In genomic region chr5:81269751-81270686, GRCh38 we compare ENCODE assay signal across 1 cellular context.
TF ChIP-seq lines count a peak whose summit lies in the region.

No MANE protein-coding gene starts in this region.

TF ChIP-seq in HEK293, 187 proteins besides CTCF, POLR2A, EP300 and RAD21 (continued from another document and continues in another):
- no peak for TF ChIP-seq ZNF518A (tag by site-specific recombination; conservative IDR thresholded peaks at IDR 0.05; ENCODE audit: low read depth)
- peak; percentile 40; the same call in 1 of the 2 replicates for TF ChIP-seq ZNF423 (tag by site-specific recombination; IDR thresholded peaks at IDR 0.05)
- TF ChIP-seq ZNF777 (tag by site-specific recombination; IDR thresholded peaks at IDR 0.05; ENCODE audit: borderline replicate concordance), result no peak
- TF ChIP-seq ZFP37 (tag by site-specific recombination; IDR thresholded peaks at IDR 0.05), result no peak
- no peak for TF ChIP-seq ZNF488 (tag by site-specific recombination; IDR thresholded peaks at IDR 0.05)
- no peak for TF ChIP-seq RBAK (tag by site-specific recombination; IDR thresholded peaks at IDR 0.05)
- no peak for TF ChIP-seq ZNF707 (tag by site-specific recombination; IDR thresholded peaks at IDR 0.05)
- TF ChIP-seq ZNF223 (tag by site-specific recombination; IDR thresholded peaks at IDR 0.05), result no peak
- no peak for TF ChIP-seq ZNF174 (tag by site-specific recombination; IDR thresholded peaks at IDR 0.05)
- no peak for TF ChIP-seq ZNF148 (tag by site-specific recombination; IDR thresholded peaks at IDR 0.05; ENCODE audit: borderline replicate concordance)
- no peak for TF ChIP-seq ZNF610 (tag by site-specific recombination; IDR thresholded peaks at IDR 0.05; ENCODE audit: borderline replicate concordance)
- TF ChIP-seq ZNF521 (tag by site-specific recombination; IDR thresholded peaks at IDR 0.05), result no peak
- no peak for TF ChIP-seq ZBTB7A (tag by site-specific recombination; IDR thresholded peaks at IDR 0.05; ENCODE audit: low read depth)
- TF ChIP-seq ZNF404 (tag by site-specific recombination; IDR thresholded peaks at IDR 0.05), result no peak
- TF ChIP-seq ZBTB1 (tag by site-specific recombination; IDR thresholded peaks at IDR 0.05), result no peak
- TF ChIP-seq ZNF311 (tag by site-specific recombination; IDR thresholded peaks at IDR 0.05; ENCODE audit: borderline replicate concordance), result no peak
- no peak for TF ChIP-seq WT1 (tag by site-specific recombination; IDR thresholded peaks at IDR 0.05)
- no peak for TF ChIP-seq ZNF544 (tag by site-specific recombination; IDR thresholded peaks at IDR 0.05)
- TF ChIP-seq ZNF391 (tag by site-specific recombination; IDR thresholded peaks at IDR 0.05; ENCODE audit: borderline replicate concordance, low read depth), result no peak
- no peak for TF ChIP-seq ZNF768 (tag by site-specific recombination; IDR thresholded peaks at IDR 0.05)
- no peak for TF ChIP-seq ZNF19 (tag by site-specific recombination; IDR thresholded peaks at IDR 0.05; ENCODE audit: low read depth)
- no peak for TF ChIP-seq ZNF146 (tag by site-specific recombination; IDR thresholded peaks at IDR 0.05)
- no peak for TF ChIP-seq ZNF558 (tag by site-specific recombination; IDR thresholded peaks at IDR 0.05)
- no peak for TF ChIP-seq ZBTB21 (tag by site-specific recombination; IDR thresholded peaks at IDR 0.05)
- TF ChIP-seq ZNF555 (tag by site-specific recombination; conservative IDR thresholded peaks at IDR 0.05), result no peak
- TF ChIP-seq, protein P1, sequence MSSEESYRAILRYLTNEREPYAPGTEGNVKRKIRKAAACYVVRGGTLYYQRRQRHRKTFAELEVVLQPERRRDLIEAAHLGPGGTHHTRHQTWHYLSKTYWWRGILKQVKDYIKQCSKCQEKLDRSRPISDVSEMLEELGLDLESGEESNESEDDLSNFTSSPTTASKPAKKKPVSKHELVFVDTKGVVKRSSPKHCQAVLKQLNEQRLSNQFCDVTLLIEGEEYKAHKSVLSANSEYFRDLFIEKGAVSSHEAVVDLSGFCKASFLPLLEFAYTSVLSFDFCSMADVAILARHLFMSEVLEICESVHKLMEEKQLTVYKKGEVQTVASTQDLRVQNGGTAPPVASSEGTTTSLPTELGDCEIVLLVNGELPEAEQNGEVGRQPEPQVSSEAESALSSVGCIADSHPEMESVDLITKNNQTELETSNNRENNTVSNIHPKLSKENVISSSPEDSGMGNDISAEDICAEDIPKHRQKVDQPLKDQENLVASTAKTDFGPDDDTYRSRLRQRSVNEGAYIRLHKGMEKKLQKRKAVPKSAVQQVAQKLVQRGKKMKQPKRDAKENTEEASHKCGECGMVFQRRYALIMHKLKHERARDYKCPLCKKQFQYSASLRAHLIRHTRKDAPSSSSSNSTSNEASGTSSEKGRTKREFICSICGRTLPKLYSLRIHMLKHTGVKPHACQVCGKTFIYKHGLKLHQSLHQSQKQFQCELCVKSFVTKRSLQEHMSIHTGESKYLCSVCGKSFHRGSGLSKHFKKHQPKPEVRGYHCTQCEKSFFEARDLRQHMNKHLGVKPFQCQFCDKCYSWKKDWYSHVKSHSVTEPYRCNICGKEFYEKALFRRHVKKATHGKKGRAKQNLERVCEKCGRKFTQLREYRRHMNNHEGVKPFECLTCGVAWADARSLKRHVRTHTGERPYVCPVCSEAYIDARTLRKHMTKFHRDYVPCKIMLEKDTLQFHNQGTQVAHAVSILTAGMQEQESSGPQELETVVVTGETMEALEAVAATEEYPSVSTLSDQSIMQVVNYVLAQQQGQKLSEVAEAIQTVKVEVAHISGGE (tag by site-specific recombination; conservative IDR thresholded peaks at IDR 0.05; ENCODE audit: low read depth), result no peak
- TF ChIP-seq ZFP69B (tag by site-specific recombination; IDR thresholded peaks at IDR 0.05), result no peak
- no peak for TF ChIP-seq ZNF302 (tag by site-specific recombination; IDR thresholded peaks at IDR 0.05; ENCODE audit: low read depth)
- TF ChIP-seq BCL11B (tag by site-specific recombination; IDR thresholded peaks at IDR 0.05; ENCODE audit: low read depth), result no peak
- TF ChIP-seq TCF7L2 (IDR thresholded peaks at IDR 0.05; ENCODE audit: borderline replicate concordance, low read depth, low read length), result no peak
- TF ChIP-seq YY2 (tag by site-specific recombination; IDR thresholded peaks at IDR 0.05), result no peak
- no peak for TF ChIP-seq ZNF639 (tag by site-specific recombination; IDR thresholded peaks at IDR 0.05)
- no peak; the same call in 1 of the 2 replicates for TF ChIP-seq ZIC2 (tag by site-specific recombination; IDR thresholded peaks at IDR 0.05)
- no peak for TF ChIP-seq ZNF692 (tag by site-specific recombination; IDR thresholded peaks at IDR 0.05)
- no peak for TF ChIP-seq ZBTB17 (tag by site-specific recombination; IDR thresholded peaks at IDR 0.05)
- peak; percentile 50 for TF ChIP-seq PATZ1 (tag by site-specific recombination; IDR thresholded peaks at IDR 0.05)
- TF ChIP-seq ZNF175 (tag by site-specific recombination; IDR thresholded peaks at IDR 0.05), result no peak
- no peak for TF ChIP-seq ZNF138 (tag by site-specific recombination; IDR thresholded peaks at IDR 0.05; ENCODE audit: borderline replicate concordance)
- TF ChIP-seq, protein P2, sequence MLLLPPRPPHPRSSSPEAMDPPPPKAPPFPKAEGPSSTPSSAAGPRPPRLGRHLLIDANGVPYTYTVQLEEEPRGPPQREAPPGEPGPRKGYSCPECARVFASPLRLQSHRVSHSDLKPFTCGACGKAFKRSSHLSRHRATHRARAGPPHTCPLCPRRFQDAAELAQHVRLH (tag by site-specific recombination; IDR thresholded peaks at IDR 0.05), result no peak
- no peak for TF ChIP-seq ZNF704 (tag by site-specific recombination; IDR thresholded peaks at IDR 0.05)
- no peak for TF ChIP-seq ZNF585B (tag by site-specific recombination; IDR thresholded peaks at IDR 0.05)
- no peak for TF ChIP-seq ZNF747 (tag by site-specific recombination; IDR thresholded peaks at IDR 0.05)
- no peak for TF ChIP-seq ZNF843 (tag by site-specific recombination; IDR thresholded peaks at IDR 0.05)
- no peak for TF ChIP-seq KLF8 (tag by site-specific recombination; IDR thresholded peaks at IDR 0.05)
- no peak for TF ChIP-seq YY1 (tag by site-specific recombination; IDR thresholded peaks at IDR 0.05)
- no peak for TF ChIP-seq ZNF132 (tag by site-specific recombination; IDR thresholded peaks at IDR 0.05; ENCODE audit: borderline replicate concordance)
- peak; percentile 33; the same call in 1 of the 2 replicates for TF ChIP-seq PRDM1 (tag by site-specific recombination; IDR thresholded peaks at IDR 0.05)
- TF ChIP-seq GLI2 (tag by site-specific recombination; IDR thresholded peaks at IDR 0.05; ENCODE audit: borderline replicate concordance, low read depth), result no peak
- TF ChIP-seq HOXC10 (CRISPR knock-in tag; IDR thresholded peaks at IDR 0.05), result no peak
- no peak for TF ChIP-seq ZNF76 (tag by site-specific recombination; IDR thresholded peaks at IDR 0.05; ENCODE audit: borderline replicate concordance, low read depth)
